ENCODE assay signal across 8 cellular contexts in the genomic region with DNA sequence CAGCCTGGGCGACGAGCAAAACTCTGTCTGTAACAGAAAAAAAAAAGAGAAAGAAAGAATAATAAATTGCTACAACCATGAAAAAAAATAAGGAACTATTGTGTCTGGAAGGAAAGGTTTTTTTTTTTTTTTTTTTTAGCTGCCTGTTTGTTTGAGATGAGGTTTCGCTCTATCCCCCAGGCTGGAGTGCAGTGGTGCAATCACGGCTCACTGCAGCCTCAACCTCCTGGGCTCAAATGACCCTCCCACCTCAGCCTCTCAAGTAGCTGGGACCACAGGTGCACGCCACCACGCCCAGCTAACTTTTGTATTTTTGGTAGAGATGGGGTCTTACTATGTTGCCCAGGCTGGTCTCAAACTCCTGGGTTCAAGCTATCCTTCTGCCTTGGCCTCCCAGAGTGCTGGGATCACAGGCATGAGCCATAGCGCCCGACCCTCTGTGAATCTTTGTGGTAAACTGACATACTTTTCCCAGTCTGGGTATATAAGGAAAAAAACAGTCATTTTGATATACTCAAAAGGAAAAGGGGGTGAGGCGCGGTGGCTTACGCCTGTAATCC. TPM values are rescaled to one million over a fixed set of nuclear protein-coding genes. Genes with fewer than 3 reads are reported as not detected.
A peak's percentile ranks its signal among the peaks of the same experiment; 100 is the strongest.
DNase-seq lines count a peak whose midpoint lies in the region; ATAC-seq and TF ChIP-seq lines count a peak whose summit lies in the region.
"Not testable (repeated sequence)": the region's sequence is repeated elsewhere in the genome, so short reads cannot be mapped to it uniquely, and the experiment has no call there.

No MANE protein-coding gene starts in this region.

- not testable (repeated sequence) for H2AFZ ChIP-seq in ACC112 (ENCODE audit: low read length, unreplicated experiment); OCI-LY1 (ENCODE audit: low read length)

- peak overlapping the region; percentile 93 for H3K4me3 Mint-ChIP-seq in activated B cell treated with CpG ODN at 0.5 μM for 24 hours
- peak overlapping the region; percentile 99 for H3K4me3 Mint-ChIP-seq in dendritic cell treated with granulocyte-macrophage colony-stimulating factor and Interleukin-4, amounts not matched to agents 40 ng/mL and 50 ng/mL, for 4 days
- H3K4me3 Mint-ChIP-seq in immature natural killer cell: peak overlapping the region in 3 of 5 donors; percentile 27 to 59 (median 33)

- not testable (repeated sequence) for H3K9me2 ChIP-seq in OCI-LY1 (ENCODE audit: low read depth, low read length)

- H3K27ac Mint-ChIP-seq in activated B cell treated with CpG ODN at 0.5 μM for 24 hours: peak overlapping the region; percentile 95
- H3K27ac Mint-ChIP-seq in dendritic cell treated with granulocyte-macrophage colony-stimulating factor and Interleukin-4, amounts not matched to agents 40 ng/mL and 50 ng/mL, for 4 days: peak overlapping the region; percentile 100
- H3K27ac Mint-ChIP-seq in immature natural killer cell: peak overlapping the region in 3 of 6 donors; percentile 17 to 35 (median 30)

- H3K4me1 ChIP-seq in ACC112 (ENCODE audit: control insufficient read depth, insufficient read depth, low read length, unreplicated experiment) (peaks cover 43% of the 10 kb centered on the region), OCI-LY1 (ENCODE audit: insufficient read depth, low read length, severe bottlenecking) (peaks cover 68% of the 10 kb centered on the region), neutrophil (ENCODE audit: control insufficient read depth in 1 of 2, insufficient read depth in 1 of 2, low read depth in 1 of 2, low read length in 1 of 2) (peaks cover 85 to 87% of the 10 kb centered on the region in 2 experiments), subcutaneous abdominal adipose tissue (ENCODE audit: control insufficient read depth in 5 of 5, insufficient read depth in 5 of 5, low read length in 5 of 5) (peaks cover 7 to 85% (median 61%) of the 10 kb centered on the region in 5 donors)

- H3K27me3 ChIP-seq in ACC112 (ENCODE audit: insufficient read depth, low read length); OCI-LY1 (ENCODE audit: insufficient read depth, low read length); neutrophil; subcutaneous abdominal adipose tissue (ENCODE audit: control insufficient read depth in 5 of 5, insufficient read depth in 4 of 5, low read length in 5 of 5): not testable (repeated sequence)

- ATAC-seq in activated B cell treated with CpG ODN at 0.5 μM for 24 hours (ENCODE audit: low read depth): not testable (repeated sequence)

- H3K4me1 Mint-ChIP-seq in activated B cell treated with CpG ODN at 0.5 μM for 24 hours (peaks cover 75% of the 10 kb centered on the region), immature natural killer cell (peaks cover 67 to 71% of the 10 kb centered on the region in 2 donors)
- H3K4me1 Mint-ChIP-seq in dendritic cell treated with granulocyte-macrophage colony-stimulating factor and Interleukin-4, amounts not matched to agents 40 ng/mL and 50 ng/mL, for 4 days (ENCODE audit: low read depth): peaks cover 80% of the 10 kb centered on the region

- intact Hi-C loops in activated B cell treated with CpG ODN at 0.5 μM for 24 hours (cut with micrococcal nuclease): loop anchor here (10.0 kb wide), 1 partner anchor 223 kb away; no protein-coding TSS in a partner anchor
- intact Hi-C loops in dendritic cell treated with granulocyte-macrophage colony-stimulating factor and Interleukin-4, amounts not matched to agents 40 ng/mL and 50 ng/mL, for 4 days (cut with micrococcal nuclease): not testable (repeated sequence)

- CTCF ChIA-PET in activated B cell treated with CpG ODN at 0.5 μM for 24 hours (lab: Charles Lee): interaction anchor here (1.1 to 1.3 kb wide), 3 partner anchors 23 to 266 kb away, joined by 3 to 4 read pairs (median 4); no protein-coding TSS in a partner anchor

- not testable (repeated sequence) for H3K27me3 Mint-ChIP-seq in activated B cell treated with CpG ODN at 0.5 μM for 24 hours; dendritic cell treated with granulocyte-macrophage colony-stimulating factor and Interleukin-4, amounts not matched to agents 40 ng/mL and 50 ng/mL, for 4 days
- H3K27me3 Mint-ChIP-seq in immature natural killer cell (ENCODE audit: low read depth in 3 of 3): peaks cover 21 to 39% (median 34%) of the 10 kb centered on the region in 3 donors

- H3K36me3 ChIP-seq in ACC112 (ENCODE audit: insufficient read depth, low read length); OCI-LY1 (ENCODE audit: insufficient read depth, low read length); subcutaneous abdominal adipose tissue (ENCODE audit: control insufficient read depth in 5 of 5, insufficient read depth in 5 of 5, low read length in 5 of 5): not testable (repeated sequence)
- peaks cover 13% of the 10 kb centered on the region for H3K36me3 ChIP-seq in neutrophil

- H3K4me3 ChIP-seq in ACC112 (ENCODE audit: low read depth, low read length); OCI-LY1 (ENCODE audit: low read depth, low read length, poor library complexity, severe bottlenecking); subcutaneous abdominal adipose tissue (ENCODE audit: low read depth in 1 of 5, low read length in 5 of 5): not testable (repeated sequence)
- H3K4me3 ChIP-seq in GM12875 (ENCODE audit: low read depth, low read length): peak overlapping the region; percentile 19
- H3K4me3 ChIP-seq in neutrophil (ENCODE audit: low read depth in 1 of 2, low read length in 1 of 2): peak overlapping the region; percentile 92 to 98

- H3K36me3 Mint-ChIP-seq in activated B cell treated with CpG ODN at 0.5 μM for 24 hours (ENCODE audit: low read depth) (peaks cover 48% of the 10 kb centered on the region), immature natural killer cell (peaks cover 0 to 12% (median 5%) of the 10 kb centered on the region in 3 donors)
- H3K36me3 Mint-ChIP-seq in dendritic cell treated with granulocyte-macrophage colony-stimulating factor and Interleukin-4, amounts not matched to agents 40 ng/mL and 50 ng/mL, for 4 days (ENCODE audit: low read depth): peaks cover 73% of the 10 kb centered on the region

- H3K27ac ChIP-seq in ACC112 (ENCODE audit: low read depth, low read length) (peak overlapping the region; percentile 83), OCI-LY1 (ENCODE audit: low read depth, low read length, poor library complexity, severe bottlenecking) (peak overlapping the region; percentile 98), neutrophil (peak overlapping the region; percentile 100), subcutaneous abdominal adipose tissue (ENCODE audit: low read depth, low read length) (peak overlapping the region; percentile 58)

- TF ChIP-seq CTCF in GM12875 (IDR thresholded peaks at IDR 0.05; ENCODE audit: borderline replicate concordance, insufficient read depth, low read depth, low read length); OCI-LY1 (IDR thresholded peaks at IDR 0.05; ENCODE audit: low read length); activated B cell treated with CpG ODN at 0.5 μM for 24 hours (IDR thresholded peaks at IDR 0.05); neutrophil (IDR thresholded peaks at IDR 0.05): not testable (repeated sequence)

- not testable (repeated sequence) for H3K4me2 ChIP-seq in OCI-LY1 (ENCODE audit: low read length)

- peaks cover 56% of the 10 kb centered on the region for H3K79me2 ChIP-seq in ACC112 (ENCODE audit: control insufficient read depth, insufficient read depth, low read length, unreplicated experiment)
- not testable (repeated sequence) for H3K79me2 ChIP-seq in OCI-LY1 (ENCODE audit: insufficient read depth, low read length)

- H4K20me1 ChIP-seq in OCI-LY1 (ENCODE audit: insufficient read depth, low read length): not testable (repeated sequence)

- POLR2A ChIA-PET in activated B cell treated with CpG ODN at 0.5 μM for 24 hours (lab: Charles Lee): interaction anchor here (0.6 to 36.0 kb wide), 16 partner anchors 33 to 612 kb away, joined by 3 to 2723 read pairs (median 5); partner anchors contain the start of genes LSM7 and MKNK2

- not testable (repeated sequence) for DNase-seq in activated B cell treated with CpG ODN at 0.5 μM for 24 hours, immature natural killer cell

- H3K9me3 ChIP-seq in OCI-LY1 (ENCODE audit: low read length); neutrophil; subcutaneous abdominal adipose tissue (ENCODE audit: control insufficient read depth in 5 of 5, low read length in 5 of 5): not testable (repeated sequence)

- not testable (repeated sequence) for H3K9ac ChIP-seq in OCI-LY1 (ENCODE audit: low read length); subcutaneous abdominal adipose tissue (ENCODE audit: low read length in 5 of 5)

- H3F3A ChIP-seq in OCI-LY1 (ENCODE audit: insufficient read depth, low read length): not testable (repeated sequence)

- not testable (repeated sequence) for H3K9me3 Mint-ChIP-seq in activated B cell treated with CpG ODN at 0.5 μM for 24 hours; dendritic cell treated with granulocyte-macrophage colony-stimulating factor and Interleukin-4, amounts not matched to agents 40 ng/mL and 50 ng/mL, for 4 days; immature natural killer cell

RNA-seq across cellular contexts. Expression of gene MOB3A, which starts 4.1 kb away (rescaled TPM):
- total RNA-seq in activated B cell treated with CpG ODN at 0.5 μM for 24 hours: 179 and 189 TPM in 2 replicates
- polyA plus RNA-seq in immature natural killer cell: 100 to 1,000 TPM in 1 of 3 donors, 10 to 100 TPM in 2; 39.4 to 160 (median 42.2) TPM

RNA-seq across cellular contexts. Expression of gene IZUMO4, which starts 4.7 kb away (rescaled TPM):
- 73.0 and 78.6 TPM in 2 replicates for total RNA-seq in activated B cell treated with CpG ODN at 0.5 μM for 24 hours
- under 1 TPM in 1 of 3 donors, not detected in 2; 0.42 TPM for polyA plus RNA-seq in immature natural killer cell

RNA-seq across cellular contexts. Expression of gene MKNK2, which starts 41.0 kb away (rescaled TPM):
- total RNA-seq in activated B cell treated with CpG ODN at 0.5 μM for 24 hours: 1,134 and 1,197 TPM in 2 replicates
- polyA plus RNA-seq in immature natural killer cell: 10 to 100 TPM; 22.7 to 39.2 (median 23.9) TPM

RNA-seq across cellular contexts. Expression of gene AP3D1, which starts 59.3 kb away (rescaled TPM):
- 97.2 and 109 TPM in 2 replicates for total RNA-seq in activated B cell treated with CpG ODN at 0.5 μM for 24 hours
- polyA plus RNA-seq in immature natural killer cell: 10 to 100 TPM; 11.7 to 44.5 (median 17.9) TPM

Comparison
In these comparisons a context has a peak if more than half of its experiments do, and no peak if none do; other contexts are left out.
1. H3K4me3 Mint-ChIP-seq: peak in every context shown above with its lines; median percentile 99 in dendritic cell treated with granulocyte-macrophage colony-stimulating factor and Interleukin-4, amounts not matched to agents 40 ng/mL and 50 ng/mL, for 4 days; 93 in activated B cell treated with CpG ODN at 0.5 μM for 24 hours; 33 in immature natural killer cell.